Comparison of ENCODE assay signal across 16 cellular contexts in the genomic region with DNA sequence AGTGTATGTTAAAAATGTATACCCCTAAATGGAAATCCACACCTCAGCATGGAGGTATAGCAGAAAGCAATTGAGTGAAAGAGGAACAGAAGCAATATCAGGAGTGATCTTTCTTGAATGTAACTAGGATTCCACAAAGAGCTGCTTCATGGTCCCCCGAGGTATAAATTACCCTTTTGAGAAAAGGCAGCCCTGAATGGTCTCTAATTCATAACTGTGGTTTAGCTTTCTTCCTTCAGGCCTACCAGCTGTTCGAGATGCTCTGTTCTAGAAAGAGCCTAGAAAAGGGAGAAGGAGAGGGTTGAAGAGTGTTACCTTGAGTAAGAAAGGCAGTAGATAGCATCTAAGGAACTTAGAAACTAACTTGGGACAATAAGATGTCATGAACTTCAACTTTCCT.
"Had no signal": no experiment of that assay in that cellular context is flagged by ENCODE, and none has a peak within 500 bp of the region (broad histone marks: within the 10 kb centered on the region; RNA-seq: fewer than 3 reads in every experiment).

No MANE protein-coding gene starts in this region.

- H3K27ac ChIP-seq: ovary, tibial nerve had no signal

- H3K4me3 ChIP-seq: ovary, tibial nerve had no signal

- H3K27me3 ChIP-seq: ovary, tibial nerve had no signal

- H3K4me1 Mint-ChIP-seq: activated CD4-positive, alpha-beta T cell treated with anti-CD3 and anti-CD28 coated beads, Interleukin-2, amount 10 ng/mL, durations not matched to agents 24 days and 14 days had no signal

- DNase-seq: activated CD4-positive, alpha-beta T cell treated with anti-CD3 and anti-CD28 coated beads, Interleukin-2, amount 10 ng/mL, durations not matched to agents 24 days and 14 days; activated CD8-positive, alpha-beta T cell treated with anti-CD3 and anti-CD28 coated beads for 36 hours; activated effector memory CD4-positive, alpha-beta T cell treated with Interleukin-2 at 50 U/mL for 16 hours; activated T-cell treated with anti-CD3 and anti-CD28 coated beads, Interleukin-2, amount 50 U/mL, for 24 hours; amniotic stem cell; effector memory CD8-positive, alpha-beta T cell; kidney; naive B cell; ovary; stimulated activated CD4-positive, alpha-beta T cell treated with anti-CD3 and anti-CD28 coated beads, Interleukin-12 subunit alpha, Interleukin-12 subunit beta, amount 100 ng/mL, for 4 hours; stimulated activated CD4-positive, alpha-beta T cell treated with anti-CD3 and anti-CD28 coated beads, Interleukin-2, amount 100 ng/mL, for 24 hours had no signal

- H3K27me3 Mint-ChIP-seq: activated CD4-positive, alpha-beta T cell treated with anti-CD3 and anti-CD28 coated beads, Interleukin-2, amount 10 ng/mL, durations not matched to agents 24 days and 14 days; activated CD8-positive, alpha-beta T cell treated with anti-CD3 and anti-CD28 coated beads for 36 hours; activated T-cell treated with anti-CD3 and anti-CD28 coated beads, Interleukin-2, amount 50 U/mL, for 24 hours; effector memory CD8-positive, alpha-beta T cell; naive B cell; stimulated activated naive CD8-positive, alpha-beta T cell treated with anti-CD3 and anti-CD28 coated beads, Interleukin-15, Interleukin-2, amounts not matched to agents 100 ng/mL and 50 ng/mL, for 24 hours had no signal

- H3K9me3 Mint-ChIP-seq: activated CD4-positive, alpha-beta T cell treated with anti-CD3 and anti-CD28 coated beads, Interleukin-2, amount 10 ng/mL, durations not matched to agents 24 days and 14 days; activated CD8-positive, alpha-beta T cell treated with anti-CD3 and anti-CD28 coated beads for 36 hours; activated naive CD4-positive, alpha-beta T cell treated with anti-CD3 and anti-CD28 coated beads, Interleukin-2, amount 50 U/mL, for 72 hours; activated T-cell treated with anti-CD3 and anti-CD28 coated beads, Interleukin-2, amount 50 U/mL, for 24 hours; effector memory CD8-positive, alpha-beta T cell; naive B cell; stimulated activated naive CD8-positive, alpha-beta T cell treated with anti-CD3 and anti-CD28 coated beads, Interleukin-15, Interleukin-2, amounts not matched to agents 100 ng/mL and 50 ng/mL, for 24 hours; T-helper 1 cell treated with Interleukin-12 subunit alpha and Interleukin-12 subunit beta and Interleukin-4 antibody, amounts not matched to agents 30 μg/mL and 1 μg/mL, for 36 hours had no signal

- H3K9me3 ChIP-seq: ovary, tibial nerve had no signal

- H3K27ac Mint-ChIP-seq: activated CD4-positive, alpha-beta T cell treated with anti-CD3 and anti-CD28 coated beads, Interleukin-2, amount 10 ng/mL, durations not matched to agents 24 days and 14 days; activated CD8-positive, alpha-beta T cell treated with anti-CD3 and anti-CD28 coated beads for 36 hours; activated T-cell treated with anti-CD3 and anti-CD28 coated beads, Interleukin-2, amount 50 U/mL, for 24 hours; T-helper 1 cell treated with Interleukin-12 subunit alpha and Interleukin-12 subunit beta and Interleukin-4 antibody, amounts not matched to agents 30 μg/mL and 1 μg/mL, for 36 hours had no signal

- H3K36me3 ChIP-seq: ovary had no signal

- ATAC-seq: activated CD8-positive, alpha-beta T cell treated with anti-CD3 and anti-CD28 coated beads for 36 hours; activated naive CD4-positive, alpha-beta T cell treated with anti-CD3 and anti-CD28 coated beads, Interleukin-2, amount 50 U/mL, for 72 hours; effector memory CD8-positive, alpha-beta T cell; left lobe of liver had no signal

- H3K4me3 Mint-ChIP-seq: activated CD4-positive, alpha-beta T cell treated with anti-CD3 and anti-CD28 coated beads, Interleukin-2, amount 10 ng/mL, durations not matched to agents 24 days and 14 days; activated CD8-positive, alpha-beta T cell treated with anti-CD3 and anti-CD28 coated beads for 36 hours; activated T-cell treated with anti-CD3 and anti-CD28 coated beads, Interleukin-2, amount 50 U/mL, for 24 hours; effector memory CD8-positive, alpha-beta T cell; naive B cell; stimulated activated naive CD8-positive, alpha-beta T cell treated with anti-CD3 and anti-CD28 coated beads, Interleukin-15, Interleukin-2, amounts not matched to agents 100 ng/mL and 50 ng/mL, for 24 hours; T-helper 1 cell treated with Interleukin-12 subunit alpha and Interleukin-12 subunit beta and Interleukin-4 antibody, amounts not matched to agents 30 μg/mL and 1 μg/mL, for 36 hours had no signal
